Comparison of ENCODE assay signal across 8 cellular contexts in the genomic region with DNA sequence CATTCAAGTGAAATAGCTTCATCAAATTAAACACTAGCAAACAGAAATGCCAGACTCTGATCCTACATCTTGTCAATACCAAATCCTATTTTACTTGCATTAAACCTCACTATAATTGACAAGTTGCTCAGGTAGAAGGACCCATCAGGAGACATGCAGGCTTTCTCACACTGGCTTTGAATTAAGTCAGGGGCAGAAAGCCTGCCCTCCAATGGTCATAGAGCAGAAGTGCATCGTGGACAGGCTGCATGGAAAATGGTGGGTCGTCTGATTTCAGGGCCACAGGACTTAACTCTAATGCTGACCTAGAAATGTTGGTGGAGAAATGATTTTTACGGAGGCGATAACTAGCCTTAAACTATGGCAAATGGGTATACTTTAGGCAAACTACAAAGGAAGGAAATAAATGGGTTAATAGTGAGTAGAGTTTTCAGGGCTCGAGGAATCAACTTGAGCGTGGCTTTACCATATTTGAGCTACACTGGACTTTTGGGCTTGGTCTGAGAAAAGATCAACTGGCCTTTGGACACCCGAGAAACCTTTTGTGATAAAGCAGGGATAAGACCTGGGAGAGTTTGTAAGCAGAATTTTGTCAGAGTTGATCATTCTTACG.
DNase-seq lines count a peak whose midpoint lies in the region; ATAC-seq, FAIRE-seq and TF ChIP-seq lines count a peak whose summit lies in the region.

No MANE protein-coding gene starts in this region.

- H3K4me2 ChIP-seq in A549 = no peak overlapping the region

- CTCF ChIA-PET in A549 (lab: Yijun Ruan, JAX) = interaction anchor here (0.6 to 1.0 kb wide), 3 partner anchors 9 to 19 kb away, joined by 3 read pairs; no protein-coding TSS in a partner anchor
- CTCF ChIA-PET in activated CD8-positive, alpha-beta memory T cell treated with anti-CD3 and anti-CD28 coated beads, Interleukin-2, amount 10 ng/mL, durations not matched to agents 7 days and 5 days (lab: Charles Lee) = no interaction called here

- H3K27ac ChIP-seq in A549 = no peak overlapping the region

- no peaks in the 10 kb centered on the region for H3K9me3 ChIP-seq in A549

- no peak overlapping the region for H3K4me3 ChIP-seq in A549

- no peak for FAIRE-seq in A549 (lab: Jason Lieb, UNC)

- TF ChIP-seq EP300 in A549 (IDR thresholded peaks at IDR 0.05) = no peak

- peak; percentile 0 to 42 for DNase-seq in A549 (ENCODE audit: low read depth in 1 of 2, low spot score in 1 of 2)
- peak; percentile 14 for DNase-seq in endothelial cell (ENCODE audit: low spot score)
- no peak for DNase-seq in activated CD8-positive, alpha-beta memory T cell treated with anti-CD3 and anti-CD28 coated beads, Interleukin-2, amount 10 ng/mL, durations not matched to agents 7 days and 5 days
- no peak for DNase-seq in stimulated activated naive CD8-positive, alpha-beta T cell treated with anti-CD3 and anti-CD28 coated beads, Interleukin-15, Interleukin-2, amounts not matched to agents 100 U/mL and 50 U/mL, for 24 hours
- DNase-seq in NCI-H1694 treated with DMSO at 0.1 percent for 48 hours (lab: John Stamatoyannopoulos, UW) = no peak

- H3K4me3 Mint-ChIP-seq in endothelial cell (ENCODE audit: unreplicated experiment) = no peak overlapping the region
- no peak overlapping the region for H3K4me3 Mint-ChIP-seq in activated CD8-positive, alpha-beta memory T cell treated with anti-CD3 and anti-CD28 coated beads, Interleukin-2, amount 10 ng/mL, durations not matched to agents 7 days and 5 days

- H3K4me1 ChIP-seq in A549 = no peaks in the 10 kb centered on the region

- peaks cover 2% of the 10 kb centered on the region for H3K9me3 Mint-ChIP-seq in endothelial cell (ENCODE audit: unreplicated experiment)
- H3K9me3 Mint-ChIP-seq in activated CD8-positive, alpha-beta memory T cell treated with anti-CD3 and anti-CD28 coated beads, Interleukin-2, amount 10 ng/mL, durations not matched to agents 7 days and 5 days (ENCODE audit: low read depth) = peaks cover under 1% of the 10 kb centered on the region

- TF ChIP-seq POLR2A in A549 (IDR thresholded peaks at IDR 0.05; ENCODE audit: low read length) = no peak

- no peaks in the 10 kb centered on the region for H3K27me3 Mint-ChIP-seq in endothelial cell (ENCODE audit: unreplicated experiment)
- H3K27me3 Mint-ChIP-seq in activated CD8-positive, alpha-beta memory T cell treated with anti-CD3 and anti-CD28 coated beads, Interleukin-2, amount 10 ng/mL, durations not matched to agents 7 days and 5 days = no peaks in the 10 kb centered on the region

- WGBS in A549 (ENCODE audit: missing lambda C conversion rate) = 8% methylated on average over 8 of the region's 8 CpGs

- H3K4me1 Mint-ChIP-seq in endothelial cell (ENCODE audit: unreplicated experiment) = no peaks in the 10 kb centered on the region
- no peaks in the 10 kb centered on the region for H3K4me1 Mint-ChIP-seq in activated CD8-positive, alpha-beta memory T cell treated with anti-CD3 and anti-CD28 coated beads, Interleukin-2, amount 10 ng/mL, durations not matched to agents 7 days and 5 days

- H3K36me3 Mint-ChIP-seq in endothelial cell (ENCODE audit: low read depth, unreplicated experiment) = no peaks in the 10 kb centered on the region
- no peaks in the 10 kb centered on the region for H3K36me3 Mint-ChIP-seq in activated CD8-positive, alpha-beta memory T cell treated with anti-CD3 and anti-CD28 coated beads, Interleukin-2, amount 10 ng/mL, durations not matched to agents 7 days and 5 days

- H3K27ac Mint-ChIP-seq in endothelial cell (ENCODE audit: unreplicated experiment) = no peak overlapping the region
- no peak overlapping the region for H3K27ac Mint-ChIP-seq in activated CD8-positive, alpha-beta memory T cell treated with anti-CD3 and anti-CD28 coated beads, Interleukin-2, amount 10 ng/mL, durations not matched to agents 7 days and 5 days

- 0 out of 3 replicates have a peak, but pooled peaks have one; percentile 17 for TF ChIP-seq CTCF in A549 (IDR thresholded peaks at IDR 0.05)
- TF ChIP-seq CTCF in LNCAP (IDR thresholded peaks at IDR 0.05) = peak; percentile 86
- TF ChIP-seq CTCF in endothelial cell (IDR thresholded peaks at IDR 0.05; ENCODE audit: unreplicated experiment) = peak; percentile 65

- POLR2A ChIA-PET in A549 (lab: Yijun Ruan, JAX) = no interaction called here

- ATAC-seq in A549 = peak in 1 of 2 experiments; percentile 64; a peak in 3 of 6 replicates
- ATAC-seq in GM18907 (IDR thresholded peaks at IDR 0.05; ENCODE audit: unreplicated experiment) = peak; percentile 61
- ATAC-seq in GM18520 (IDR thresholded peaks at IDR 0.05; ENCODE audit: unreplicated experiment) = no peak
- ATAC-seq in activated CD8-positive, alpha-beta memory T cell treated with anti-CD3 and anti-CD28 coated beads, Interleukin-2, amount 10 ng/mL, durations not matched to agents 7 days and 5 days = no peak
- no peak for ATAC-seq in stimulated activated naive CD8-positive, alpha-beta T cell treated with anti-CD3 and anti-CD28 coated beads, Interleukin-15, Interleukin-2, amounts not matched to agents 100 U/mL and 50 U/mL, for 24 hours

- peak in 1 of 2 experiments; percentile 18; a peak in 1 of 5 replicates for TF ChIP-seq RAD21 in A549 (conservative IDR thresholded peaks at IDR 0.05 in 1 of 2, IDR thresholded peaks at IDR 0.05 in 1 of 2)

TF ChIP-seq in A549, 52 proteins besides CTCF, POLR2A, EP300 and RAD21:
- no peak for TF ChIP-seq KDM5A (IDR thresholded peaks at IDR 0.05)
- TF ChIP-seq CEBPB (IDR thresholded peaks at IDR 0.05) = no peak
- TF ChIP-seq, protein P1, sequence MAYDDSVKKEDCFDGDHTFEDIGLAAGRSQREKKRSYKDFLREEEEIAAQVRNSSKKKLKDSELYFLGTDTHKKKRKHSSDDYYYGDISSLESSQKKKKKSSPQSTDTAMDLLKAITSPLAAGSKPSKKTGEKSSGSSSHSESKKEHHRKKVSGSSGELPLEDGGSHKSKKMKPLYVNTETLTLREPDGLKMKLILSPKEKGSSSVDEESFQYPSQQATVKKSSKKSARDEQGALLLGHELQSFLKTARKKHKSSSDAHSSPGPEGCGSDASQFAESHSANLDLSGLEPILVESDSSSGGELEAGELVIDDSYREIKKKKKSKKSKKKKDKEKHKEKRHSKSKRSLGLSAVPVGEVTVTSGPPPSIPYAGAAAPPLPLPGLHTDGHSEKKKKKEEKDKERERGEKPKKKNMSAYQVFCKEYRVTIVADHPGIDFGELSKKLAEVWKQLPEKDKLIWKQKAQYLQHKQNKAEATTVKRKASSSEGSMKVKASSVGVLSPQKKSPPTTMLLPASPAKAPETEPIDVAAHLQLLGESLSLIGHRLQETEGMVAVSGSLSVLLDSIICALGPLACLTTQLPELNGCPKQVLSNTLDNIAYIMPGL (CRISPR knock-in tag; IDR thresholded peaks at IDR 0.05; ENCODE audit: borderline replicate concordance) = no peak

Comparison
In these comparisons a context has a peak if more than half of its experiments do, and no peak if none do; other contexts are left out.
1. DNase-seq: peak in A549 (2 of 2) and endothelial cell (single experiment); none in activated CD8-positive, alpha-beta memory T cell treated with anti-CD3 and anti-CD28 coated beads, Interleukin-2, amount 10 ng/mL, durations not matched to agents 7 days and 5 days (single experiment), stimulated activated naive CD8-positive, alpha-beta T cell treated with anti-CD3 and anti-CD28 coated beads, Interleukin-15, Interleukin-2, amounts not matched to agents 100 U/mL and 50 U/mL, for 24 hours (single experiment) and NCI-H1694 treated with DMSO at 0.1 percent for 48 hours (single experiment).
2. CTCF ChIP-seq: peak in every context shown above with its lines; median percentile 86 in LNCAP; 65 in endothelial cell; 17 in A549.